8 cellular contexts compared by ENCODE assay signal in genomic region chrX:2928583-2929434, GRCh38. TPM values are rescaled to one million over a fixed set of nuclear protein-coding genes. Genes with fewer than 3 reads are reported as not detected.
DNase-seq lines count a peak whose midpoint lies in the region; ATAC-seq and TF ChIP-seq lines count a peak whose summit lies in the region.

Gene ARSD (minus strand): TSS chrX:2929339. CDS start chrX:2929275, 64 bp downstream.

- CTCF ChIA-PET in CD8-positive, alpha-beta memory T cell (lab: Charles Lee): no interaction called here

- no peak within 1 kb of the TSS for H3K4me3 ChIP-seq in CD8-positive, alpha-beta memory T cell (ENCODE audit: low read length)
- peak within 1 kb of the TSS; percentile 64 for H3K4me3 ChIP-seq in WI38 (ENCODE audit: low read depth, low read length)

- peaks cover 0 to 6% of the 10 kb centered on the region in 2 donors for H3K27me3 Mint-ChIP-seq in CD8-positive, alpha-beta memory T cell
- H3K27me3 Mint-ChIP-seq in central memory CD8-positive, alpha-beta T cell: no peaks in the 10 kb centered on the region

- TF ChIP-seq CTCF in GM20000 (IDR thresholded peaks at IDR 0.05; ENCODE audit: extremely low read depth, missing control alignments) (no peak), WI38 (IDR thresholded peaks at IDR 0.05; ENCODE audit: low read depth, low read length) (no peak)

- DNase-seq in CD8-positive, alpha-beta memory T cell: peak; percentile 19 to 66 (median 41)
- peak; percentile 53 for DNase-seq in GM20000 (ENCODE audit: low spot score)
- peak; percentile 48 for DNase-seq in HS-5 (ENCODE audit: low read depth)
- DNase-seq in central memory CD8-positive, alpha-beta T cell (ENCODE audit: low spot score in 2 of 2): no peak
- peak; percentile 98 for DNase-seq in islet precursor cell
- peak; percentile 74 for DNase-seq in smooth muscle cell of the brain vasculature (ENCODE audit: low read depth, low spot score)
- no peak for DNase-seq in NCI-H1436 treated with DMSO at 0.1 percent for 48 hours (lab: John Stamatoyannopoulos, UW)

- H3K27ac Mint-ChIP-seq in CD8-positive, alpha-beta memory T cell: peak within 1 kb of the TSS in 7 of 8 donors; percentile 37 to 88 (median 70)
- peak within 1 kb of the TSS; percentile 67 for H3K27ac Mint-ChIP-seq in central memory CD8-positive, alpha-beta T cell (ENCODE audit: low read depth)

- POLR2A ChIA-PET in CD8-positive, alpha-beta memory T cell (lab: Charles Lee): no interaction called here

- H3K4me1 Mint-ChIP-seq in CD8-positive, alpha-beta memory T cell: peaks cover 0 to 7% (median 5%) of the 10 kb centered on the region in 3 donors
- no peaks in the 10 kb centered on the region for H3K4me1 Mint-ChIP-seq in central memory CD8-positive, alpha-beta T cell

- no peaks in the 10 kb centered on the region for H3K36me3 ChIP-seq in CD8-positive, alpha-beta memory T cell (ENCODE audit: insufficient read depth, low read length)

- peak; percentile 78 for ATAC-seq in central memory CD8-positive, alpha-beta T cell (replicated peaks; ENCODE audit: extremely low read depth, poor library complexity, severe bottlenecking)

- peaks cover 0 to 11% (median 2%) of the 10 kb centered on the region in 5 donors for H3K9me3 Mint-ChIP-seq in CD8-positive, alpha-beta memory T cell
- H3K9me3 Mint-ChIP-seq in central memory CD8-positive, alpha-beta T cell: no peaks in the 10 kb centered on the region

- no peaks in the 10 kb centered on the region for H3K9me3 ChIP-seq in CD8-positive, alpha-beta memory T cell (ENCODE audit: low read length)

- H3K27me3 ChIP-seq in CD8-positive, alpha-beta memory T cell (ENCODE audit: insufficient read depth, low read length, poor library complexity, severe bottlenecking): no peaks in the 10 kb centered on the region

- H3K27ac ChIP-seq in CD8-positive, alpha-beta memory T cell (ENCODE audit: low read depth, low read length): no peak within 1 kb of the TSS

- H3K4me3 Mint-ChIP-seq in CD8-positive, alpha-beta memory T cell: peak within 1 kb of the TSS; percentile 80 to 92 (median 85)
- H3K4me3 Mint-ChIP-seq in central memory CD8-positive, alpha-beta T cell: peak within 1 kb of the TSS; percentile 81

- peaks cover 0 to 4% (median 2%) of the 10 kb centered on the region in 3 donors for H3K36me3 Mint-ChIP-seq in CD8-positive, alpha-beta memory T cell
- H3K36me3 Mint-ChIP-seq in central memory CD8-positive, alpha-beta T cell (ENCODE audit: insufficient read depth): peaks cover 2% of the 10 kb centered on the region

- H3K4me1 ChIP-seq in CD8-positive, alpha-beta memory T cell (ENCODE audit: insufficient read depth, low read length): no peaks in the 10 kb centered on the region

RNA-seq across cellular contexts. Expression of gene ARSD, which starts in this region (rescaled TPM):
- total RNA-seq in CD8-positive, alpha-beta memory T cell: 1 to 10 TPM; 1.6 to 2.2 TPM
- polyA plus RNA-seq in CD8-positive, alpha-beta memory T cell: 4.0 TPM

Comparison
In these comparisons a context has a peak if more than half of its experiments do, and no peak if none do; other contexts are left out.
1. DNase-seq: peak in CD8-positive, alpha-beta memory T cell (5 of 5), GM20000 (single experiment), HS-5 (single experiment), islet precursor cell (single experiment) and smooth muscle cell of the brain vasculature (single experiment); none in central memory CD8-positive, alpha-beta T cell (0 of 2) and NCI-H1436 treated with DMSO at 0.1 percent for 48 hours (single experiment).